In genomic region chr9:36862206-36863145, GRCh38 we compare ENCODE assay signal across 8 cellular contexts.
DNase-seq lines count a peak whose midpoint lies in the region; ATAC-seq and TF ChIP-seq lines count a peak whose summit lies in the region.

No MANE protein-coding gene starts in this region.

- no peak overlapping the region for H3K4me3 ChIP-seq in lower lobe of right lung

- peak; percentile 28 to 31 for ATAC-seq in lower lobe of right lung
- ATAC-seq in HG03139 (IDR thresholded peaks at IDR 0.05; ENCODE audit: unreplicated experiment) = no peak
- no peak for ATAC-seq in GM18498 (IDR thresholded peaks at IDR 0.05; ENCODE audit: unreplicated experiment)
- ATAC-seq in GM18867 (IDR thresholded peaks at IDR 0.05; ENCODE audit: unreplicated experiment) = no peak
- no peak for ATAC-seq in GM19324 (IDR thresholded peaks at IDR 0.05; ENCODE audit: low FRiP score, unreplicated experiment)

- intact Hi-C loops in lower lobe of right lung (cut with DNase I) = no loop called here

- H3K27ac ChIP-seq in lower lobe of right lung = no peak overlapping the region

- peak; percentile 24 for TF ChIP-seq CTCF in GM10266 (IDR thresholded peaks at IDR 0.05; ENCODE audit: control insufficient read depth, insufficient read depth, low read depth, missing control alignments)
- peak; percentile 52 for TF ChIP-seq CTCF in lower lobe of right lung (IDR thresholded peaks at IDR 0.05)

- H3K4me1 ChIP-seq in lower lobe of right lung = no peaks in the 10 kb centered on the region

- DNase-seq in GM10266 (ENCODE audit: extremely low spot score) (no peak), MV-4-11 (lab: John Stamatoyannopoulos, UW) (peak; percentile 4), cerebellar cortex (ENCODE audit: low spot score) (peak; percentile 27), lower lobe of right lung (peak; percentile 40)

- H3K9me3 ChIP-seq in lower lobe of right lung = no peaks in the 10 kb centered on the region

- H3K36me3 ChIP-seq in lower lobe of right lung = no peaks in the 10 kb centered on the region

- peaks cover 5% of the 10 kb centered on the region for H3K27me3 ChIP-seq in lower lobe of right lung (ENCODE audit: low read depth)

Comparison
In these comparisons a context has a peak if more than half of its experiments do, and no peak if none do; other contexts are left out.
1. ATAC-seq: peak in lower lobe of right lung (2 of 2); none in HG03139 (single experiment), GM18498 (single experiment), GM18867 (single experiment) and GM19324 (single experiment).